Comparison of ENCODE assay signal across 28 cellular contexts in the genomic region with DNA sequence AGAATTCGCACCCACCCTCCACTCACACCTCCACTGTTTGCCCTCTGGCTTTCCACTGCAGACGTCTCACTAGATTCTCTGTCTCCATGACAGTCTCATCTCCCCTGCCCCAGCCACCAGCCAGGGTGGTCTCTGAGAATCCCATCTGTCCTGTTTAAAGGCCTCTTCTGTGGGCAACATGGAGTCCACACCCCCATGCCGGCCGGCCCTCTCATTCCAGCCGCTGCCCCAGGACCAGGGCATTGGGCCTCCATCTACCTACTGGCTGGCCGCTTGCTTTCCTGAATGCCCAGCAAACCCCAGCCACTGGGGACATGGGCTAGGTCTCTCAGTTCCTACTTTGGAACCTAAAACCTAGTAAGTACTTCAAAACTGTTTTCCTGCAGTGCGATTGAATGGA.
"Had no signal": no experiment of that assay in that cellular context is flagged by ENCODE, and none has a peak within 500 bp of the region (broad histone marks: within the 10 kb centered on the region; RNA-seq: fewer than 3 reads in every experiment).

No MANE protein-coding gene starts in this region.

- FAIRE-seq: islet of Langerhans, kidney, urothelium cell line had no signal

- H3K27ac ChIP-seq: heart left ventricle, left lung, neural progenitor cell, ovary, right atrium auricular region, stomach, testis, thyroid gland, transverse colon, upper lobe of right lung had no signal

- H3K4me3 Mint-ChIP-seq: immature natural killer cell; memory B cell; naive thymus-derived CD4-positive, alpha-beta T cell; nephron progenitor cell; neural progenitor cell; stimulated activated effector memory CD8-positive, alpha-beta T cell treated with anti-CD3 and anti-CD28 coated beads, Interleukin-12 subunit alpha, Interleukin-12 subunit beta, amount 100 ng/mL, for 72 hours had no signal

- H3K4me1 ChIP-seq: left lung, neural progenitor cell, right atrium auricular region, thyroid gland, transverse colon had no signal

- ATAC-seq: heart left ventricle; left colon; left lung; mucosa of descending colon; naive thymus-derived CD4-positive, alpha-beta T cell; sciatic nerve; stimulated activated effector memory CD8-positive, alpha-beta T cell treated with anti-CD3 and anti-CD28 coated beads, Interleukin-12 subunit alpha, Interleukin-12 subunit beta, amount 100 ng/mL, for 72 hours; upper lobe of right lung had no signal

- H3K9me3 Mint-ChIP-seq: immature natural killer cell; stimulated activated effector memory CD8-positive, alpha-beta T cell treated with anti-CD3 and anti-CD28 coated beads, Interleukin-12 subunit alpha, Interleukin-12 subunit beta, amount 100 ng/mL, for 72 hours had no signal

- H3K27me3 ChIP-seq: neural progenitor cell, ovary, right atrium auricular region, testis, thyroid gland, transverse colon, upper lobe of right lung had no signal

- H3K4me3 ChIP-seq: heart left ventricle, left lung, mucosa of descending colon, neural progenitor cell, ovary, right atrium auricular region, skin epidermis, stomach, testis, thyroid gland, transverse colon, upper lobe of right lung had no signal

- H2AFZ ChIP-seq: neural progenitor cell had no signal

- H3K36me3 ChIP-seq: heart left ventricle, left lung, neural progenitor cell, ovary, right atrium auricular region, stomach, thyroid gland, transverse colon, upper lobe of right lung had no signal

- H3K9ac ChIP-seq: neural progenitor cell had no signal

- H3K27ac Mint-ChIP-seq: immature natural killer cell; memory B cell; naive thymus-derived CD4-positive, alpha-beta T cell; nephron progenitor cell; neural progenitor cell; progenitor cell of endocrine pancreas; stimulated activated effector memory CD8-positive, alpha-beta T cell treated with anti-CD3 and anti-CD28 coated beads, Interleukin-12 subunit alpha, Interleukin-12 subunit beta, amount 100 ng/mL, for 72 hours had no signal

- H3K27me3 Mint-ChIP-seq: memory B cell, progenitor cell of endocrine pancreas had no signal

- H3K4me1 Mint-ChIP-seq: immature natural killer cell; memory B cell; nephron progenitor cell; stimulated activated effector memory CD8-positive, alpha-beta T cell treated with anti-CD3 and anti-CD28 coated beads, Interleukin-12 subunit alpha, Interleukin-12 subunit beta, amount 100 ng/mL, for 72 hours had no signal

- H3K9me3 ChIP-seq: left lung, mucosa of descending colon, ovary, right atrium auricular region, stomach, testis, thyroid gland, transverse colon, upper lobe of right lung had no signal

- DNase-seq: glutamatergic neuron; heart left ventricle; hypothalamus; immature natural killer cell; kidney; left colon; midbrain; mucosa of descending colon; naive thymus-derived CD4-positive, alpha-beta T cell; nephron progenitor cell; ovary; stimulated activated CD4-positive, alpha-beta T cell treated with anti-CD3 and anti-CD28 coated beads, Interleukin-4, amount 100 ng/mL, for 24 hours; stimulated activated naive CD4-positive, alpha-beta T cell; stomach; testis; thyroid gland; transverse colon; upper lobe of right lung had no signal

- H3K36me3 Mint-ChIP-seq: immature natural killer cell; naive thymus-derived CD4-positive, alpha-beta T cell; neural progenitor cell; stimulated activated effector memory CD8-positive, alpha-beta T cell treated with anti-CD3 and anti-CD28 coated beads, Interleukin-12 subunit alpha, Interleukin-12 subunit beta, amount 100 ng/mL, for 72 hours had no signal

- H3K4me2 ChIP-seq: neural progenitor cell had no signal
